Comparison of ENCODE assay signal across 8 cellular contexts in genomic region chr9:136886610-136887597, GRCh38. TPM values are rescaled to one million over a fixed set of nuclear protein-coding genes. Genes with fewer than 3 reads are reported as not detected.
DNase-seq lines count a peak whose midpoint lies in the region; ATAC-seq, FAIRE-seq and TF ChIP-seq lines count a peak whose summit lies in the region.

No MANE protein-coding gene starts in this region.

- TF ChIP-seq CTCF in pancreas (IDR thresholded peaks at IDR 0.05) = no peak

- H3K9me3 ChIP-seq in pancreas = no peaks in the 10 kb centered on the region

- WGBS in pancreas, 2 donors = 2% methylated on average over 63 to 76 of the region's 76 CpGs

- peak overlapping the region in 3 of 4 donors; percentile 46 to 92 (median 91) for H3K27ac ChIP-seq in pancreas

- H3K4me3 ChIP-seq in pancreas = peak overlapping the region; percentile 68 to 97 (median 84)

- ATAC-seq in GM21786 (IDR thresholded peaks at IDR 0.05; ENCODE audit: unreplicated experiment) (peak; percentile 21), pancreas (peak; percentile 25 to 60 (median 36))

- no peaks in the 10 kb centered on the region for H3K27me3 ChIP-seq in pancreas

- intact Hi-C loops in pancreas (cut with DNase I) = no loop called here

- H3K4me1 ChIP-seq in pancreas = peaks cover 0 to 27% (median 7%) of the 10 kb centered on the region in 3 donors

- DNase-seq in NCI-H2196 (lab: John Stamatoyannopoulos, UW; ENCODE audit: unreplicated experiment) = peak; percentile 55
- DNase-seq in NCI-H2196 treated with DMSO at 0.1 percent for 48 hours (lab: John Stamatoyannopoulos, UW; ENCODE audit: unreplicated experiment) = no peak
- peak; percentile 19 for DNase-seq in LHCN-M2 (ENCODE audit: low read depth)
- DNase-seq in activated T-helper 9 cell treated with anti-CD3 and anti-CD28 coated beads, Interleukin-2, amount 50 U/mL, for 16 hours (ENCODE audit: low read depth) = peak; percentile 14
- peak; percentile 30 for DNase-seq in glomerular visceral epithelial cell (ENCODE audit: extremely low spot score)
- peak in 3 of 6 donors; percentile 59 to 82 (median 71) for DNase-seq in pancreas
- no peak for DNase-seq in AML-193 (lab: John Stamatoyannopoulos, UW)

- no peak for FAIRE-seq in pancreas (lab: Jason Lieb, UNC)

- H3K36me3 ChIP-seq in pancreas = no peaks in the 10 kb centered on the region

RNA-seq across cellular contexts. Expression of gene TRAF2, which starts 0.6 kb away (rescaled TPM):
- 11.7 and 12.6 TPM in 2 replicates for total RNA-seq in LHCN-M2 (2014; rRNA removed)
- polyA plus RNA-seq in LHCN-M2 (2012) = 10.4 TPM
- 10 to 100 TPM in 1 of 6 donors, 1 to 10 TPM in 5; 4.8 to 13.4 (median 6.9) TPM for total RNA-seq in pancreas
- polyA plus RNA-seq in pancreas = 10 to 100 TPM; 14.4 TPM

RNA-seq across cellular contexts. Expression of gene EDF1, which starts 20.8 kb away (rescaled TPM):
- total RNA-seq in LHCN-M2 (2014; rRNA removed) (335 and 349 TPM in 2 replicates), pancreas (100 to 1,000 TPM; 230 to 422 (median 268) TPM)
- 679 TPM for polyA plus RNA-seq in LHCN-M2 (2012)
- 100 to 1,000 TPM; 443 to 612 TPM for polyA plus RNA-seq in pancreas

RNA-seq across cellular contexts. Expression of gene MAMDC4, which starts 34.8 kb away (rescaled TPM):
- 3.8 and 7.2 TPM in 2 replicates for total RNA-seq in LHCN-M2 (2014; rRNA removed)
- polyA plus RNA-seq in LHCN-M2 (2012) = 1.0 TPM
- total RNA-seq in pancreas = 10 to 100 TPM in 1 of 6 donors, 1 to 10 TPM in 5; 3.0 to 13.3 (median 4.8) TPM
- 10 to 100 TPM; 28.7 to 38.6 TPM for polyA plus RNA-seq in pancreas

RNA-seq across cellular contexts. Expression of gene PHPT1, which starts 37.7 kb away (rescaled TPM):
- total RNA-seq in LHCN-M2 (2014; rRNA removed) (109 and 122 TPM in 2 replicates), pancreas (10 to 100 TPM; 75.2 to 95.5 (median 79.0) TPM)
- 370 TPM for polyA plus RNA-seq in LHCN-M2 (2012)
- polyA plus RNA-seq in pancreas = 100 to 1,000 TPM; 180 to 189 TPM

RNA-seq across cellular contexts. Expression of gene AJM1, which starts 44.6 kb away (rescaled TPM):
- total RNA-seq in LHCN-M2 (2014; rRNA removed) = 3.1 and 3.6 TPM in 2 replicates
- polyA plus RNA-seq in LHCN-M2 (2012) = 4.9 TPM
- 1 to 10 TPM; 2.9 to 5.5 (median 4.2) TPM for total RNA-seq in pancreas
- polyA plus RNA-seq in pancreas = 10 to 100 TPM in 1 of 2 donors, 1 to 10 TPM in 1; 9.0 to 11.7 TPM

Comparison
In these comparisons a context has a peak if more than half of its experiments do, and no peak if none do; other contexts are left out.
1. DNase-seq: peak in NCI-H2196 (single experiment), LHCN-M2 (single experiment), activated T-helper 9 cell treated with anti-CD3 and anti-CD28 coated beads, Interleukin-2, amount 50 U/mL, for 16 hours (single experiment) and glomerular visceral epithelial cell (single experiment); none in NCI-H2196 treated with DMSO at 0.1 percent for 48 hours (single experiment) and AML-193 (0 of 2).